In the genomic region with DNA sequence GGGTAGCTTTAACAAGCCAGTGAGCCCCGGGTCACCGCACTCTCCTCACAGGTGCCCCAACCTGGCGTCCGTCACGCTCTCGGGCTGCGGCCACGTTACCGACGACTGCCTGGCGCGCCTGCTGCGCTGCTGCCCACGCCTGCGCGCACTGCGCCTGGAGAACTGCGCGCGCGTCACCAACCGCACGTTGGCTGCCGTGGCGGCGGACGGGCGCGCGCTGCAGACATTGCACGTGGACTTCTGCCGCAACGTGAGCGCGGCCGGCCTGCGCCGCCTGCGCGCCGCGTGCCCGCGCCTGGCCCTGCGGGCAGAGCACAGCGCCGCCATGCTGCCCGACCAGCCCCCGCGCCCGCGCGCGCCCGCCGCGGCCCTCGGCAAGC, we compare ENCODE assay signal across 8 cellular contexts. TPM values are rescaled to one million over a fixed set of nuclear protein-coding genes. Genes with fewer than 3 reads are reported as not detected.
DNase-seq lines count a peak whose midpoint lies in the region; ATAC-seq and TF ChIP-seq lines count a peak whose summit lies in the region.

No MANE protein-coding gene starts in this region.

- peaks cover 1% of the 10 kb centered on the region for H3K4me1 ChIP-seq in right cardiac atrium (ENCODE audit: control insufficient read depth, insufficient read depth, low read length)
- H3K4me1 ChIP-seq in uterus: no peaks in the 10 kb centered on the region

- ATAC-seq in HG02759 (IDR thresholded peaks at IDR 0.05; ENCODE audit: unreplicated experiment): peak; percentile 78
- peak; percentile 78 to 81 for ATAC-seq in right cardiac atrium

- in situ Hi-C loops in GM13977 (cut with MboI; ENCODE audit: low pct_unique_long_range_greater_than_20kb, low sequenced_read_pairs, unreplicated experiment): loop anchor here (25.0 kb wide), 1 partner anchor 462 kb away; no protein-coding TSS in a partner anchor

- DNase-seq in GM13977 (ENCODE audit: low spot score) (peak; percentile 95), NCI-H1105 (lab: John Stamatoyannopoulos, UW) (peak; percentile 92), T-helper 1 cell (peak; percentile 77 to 94 (median 87)), amygdala (lab: John Stamatoyannopoulos, UW) (peak in 54 of 56 donors; percentile 41 to 92 (median 78)), right cardiac atrium (peak; percentile 92 to 97 (median 97)), putamen (ENCODE audit: low spot score) (peak; percentile 93), uterus (peak; percentile 78 to 84)

- H3K36me3 ChIP-seq in uterus: no peaks in the 10 kb centered on the region

- under 1% methylated on average over 58 of the region's 58 CpGs for WGBS in right cardiac atrium

- H3K27me3 ChIP-seq in right cardiac atrium (ENCODE audit: control insufficient read depth, insufficient read depth) (no peaks in the 10 kb centered on the region), uterus (no peaks in the 10 kb centered on the region)

- TF ChIP-seq CTCF in GM13977 (IDR thresholded peaks at IDR 0.05; ENCODE audit: extremely low read depth, insufficient read depth, missing control alignments): peak; percentile 31
- TF ChIP-seq CTCF in uterus (IDR thresholded peaks at IDR 0.05): peak in 3 of 4 experiments; percentile 21 to 77 (median 72)

- H3K27ac ChIP-seq in right cardiac atrium (ENCODE audit: low read length) (peak overlapping the region; percentile 55), uterus (peak overlapping the region; percentile 84 to 93)

- TF ChIP-seq POLR2A in uterus (IDR thresholded peaks at IDR 0.05): peak in 1 of 2 donors; percentile 85

- peak overlapping the region; percentile 57 for H3K4me3 ChIP-seq in right cardiac atrium (ENCODE audit: low read length)
- H3K4me3 ChIP-seq in uterus: peak overlapping the region; percentile 46 to 51

- intact Hi-C loops in right cardiac atrium (cut with DNase I): loop anchor here in 2 of 4 donors (5.0 to 10.0 kb wide), 2 partner anchors 113 to 464 kb away; no protein-coding TSS in a partner anchor
- intact Hi-C loops in uterus (cut with DNase I; ENCODE audit: low total_unique reads): no loop called here

- no peaks in the 10 kb centered on the region for H3K9me3 ChIP-seq in right cardiac atrium (ENCODE audit: control insufficient read depth, low read length)
- H3K9me3 ChIP-seq in uterus: no peaks in the 10 kb centered on the region

RNA-seq across cellular contexts. Expression of a gene that starts 3.4 kb away (rescaled TPM):
- total RNA-seq in right cardiac atrium (10 to 100 TPM; 18.3 to 40.8 (median 31.5) TPM), uterus (10 to 100 TPM in 3 of 4 donors, 1 to 10 TPM in 1; 5.0 to 44.1 (median 25.2) TPM)
- 19.5 TPM for polyA plus RNA-seq in right cardiac atrium

Comparison
In these comparisons a context has a peak if more than half of its experiments do, and no peak if none do; other contexts are left out.
1. Peak in every context shown above with its lines: DNase-seq, ATAC-seq, H3K4me3 ChIP-seq and H3K27ac ChIP-seq.